Comparison of ENCODE assay signal across 8 cellular contexts in genomic region chr19:55674841-55675660, GRCh38.
DNase-seq lines count a peak whose midpoint lies in the region; ATAC-seq lines count a peak whose summit lies in the region.

Gene EPN1, plus strand, starts transcription at chr19:55675226. Its CDS starts 3,402 bp downstream, at chr19:55678628.

- peak; percentile 81 for DNase-seq in NCI-H2081 treated with DMSO at 0.1 percent for 48 hours (lab: John Stamatoyannopoulos, UW)
- DNase-seq in T1000 (lab: John Stamatoyannopoulos, UW), result peak; percentile 89
- DNase-seq in astrocyte of the hippocampus (ENCODE audit: low read depth, low spot score), result peak; percentile 98
- peak; percentile 86 to 92 for DNase-seq in hippocampal formation (lab: John Stamatoyannopoulos, UW)
- peak; percentile 96 for DNase-seq in retina

- ATAC-seq in GM18511 (IDR thresholded peaks at IDR 0.05; ENCODE audit: unreplicated experiment), result peak; percentile 64
- peak; percentile 60 for ATAC-seq in HG03039 (IDR thresholded peaks at IDR 0.05; ENCODE audit: unreplicated experiment)
- no peak for ATAC-seq in GM18873 (IDR thresholded peaks at IDR 0.05; ENCODE audit: low FRiP score, unreplicated experiment)
